ENCODE assay signal across 8 cellular contexts in the genomic region with DNA sequence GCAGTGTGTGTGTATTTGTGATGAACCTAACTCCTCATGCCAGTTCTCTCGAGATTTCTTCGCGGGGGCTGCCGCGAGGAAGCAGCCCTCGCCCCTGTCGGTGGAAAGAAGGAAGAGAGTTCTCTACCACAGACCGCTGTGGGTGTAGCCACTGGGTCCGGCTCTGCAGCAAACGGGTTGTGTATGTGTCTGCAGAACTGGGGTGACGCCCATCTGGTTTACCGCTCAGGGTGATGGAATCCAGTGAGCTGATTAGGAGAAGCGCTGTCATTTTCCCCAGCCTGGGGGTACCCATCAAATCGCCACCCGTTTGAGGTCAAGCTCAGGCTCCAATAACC. TPM values are rescaled to one million over a fixed set of nuclear protein-coding genes. Genes with fewer than 3 reads are reported as not detected.
DNase-seq lines count a peak whose midpoint lies in the region; ATAC-seq and TF ChIP-seq lines count a peak whose summit lies in the region.

No MANE protein-coding gene starts in this region.

- H3K4me3 ChIP-seq in endodermal cell (ENCODE audit: low read length): peak overlapping the region; percentile 65
- H3K4me3 ChIP-seq in psoas muscle: peak overlapping the region; percentile 53

- H3K36me3 ChIP-seq in endodermal cell (ENCODE audit: control insufficient read depth, insufficient read depth, low read length) (no peaks in the 10 kb centered on the region), psoas muscle (ENCODE audit: insufficient read depth in 1 of 2, low read depth in 1 of 2) (peaks cover 0 to 17% of the 10 kb centered on the region in 2 donors)

- peak overlapping the region; percentile 88 for H3K27ac ChIP-seq in endodermal cell (ENCODE audit: low read depth, low read length)
- peak overlapping the region; percentile 69 for H3K27ac ChIP-seq in psoas muscle

- WGBS in endodermal cell (ENCODE audit: insufficient coverage in 1 of 2, insufficient read length in 1 of 2), 2 experiments: 69 to 81% methylated on average over 8 to 15 of the region's 15 CpGs
- 63 to 65% (median 64%) methylated on average over 15 of the region's 15 CpGs for WGBS in psoas muscle, 3 donors

- H3K9me3 ChIP-seq in endodermal cell (ENCODE audit: control insufficient read depth, low read length): no peaks in the 10 kb centered on the region
- no peaks in the 10 kb centered on the region for H3K9me3 ChIP-seq in psoas muscle

- peaks cover 2% of the 10 kb centered on the region for H3K4me1 Mint-ChIP-seq in endodermal cell

- TF ChIP-seq CTCF in endodermal cell (conservative IDR thresholded peaks at IDR 0.05): peak; percentile 19
- TF ChIP-seq CTCF in psoas muscle (IDR thresholded peaks at IDR 0.05): no peak

- H3K36me3 Mint-ChIP-seq in endodermal cell (ENCODE audit: low read depth): no peaks in the 10 kb centered on the region

- DNase-seq in DMS 273 (lab: John Stamatoyannopoulos, UW; ENCODE audit: unreplicated experiment) (peak; percentile 60), DMS 273 treated with DMSO at 0.1 percent for 48 hours (lab: John Stamatoyannopoulos, UW) (no peak), endodermal cell (no peak), psoas muscle (peak; percentile 43 to 67), inferior parietal cortex (ENCODE audit: extremely low spot score) (no peak), DMS114 treated with DMSO at 0.1 percent for 48 hours (lab: John Stamatoyannopoulos, UW; ENCODE audit: unreplicated experiment) (no peak), AG08395 (ENCODE audit: low spot score) (no peak)
- peak; percentile 40 for DNase-seq in activated CD4-positive, alpha-beta T cell treated with anti-CD3 and anti-CD28 coated beads for 1 hour

- H3K4me1 ChIP-seq in endodermal cell (ENCODE audit: control insufficient read depth, insufficient read depth, low read length) (no peaks in the 10 kb centered on the region), psoas muscle (peaks cover 62% of the 10 kb centered on the region)

- no peak for ATAC-seq in psoas muscle

- intact Hi-C loops in psoas muscle (cut with DNase I): loop anchor here in 1 of 2 donors (2.0 kb wide), 1 partner anchor 34 kb away; no protein-coding TSS in a partner anchor

- peaks cover 1% of the 10 kb centered on the region for H3K9me3 Mint-ChIP-seq in endodermal cell

- no peak overlapping the region for H3K9ac ChIP-seq in endodermal cell (ENCODE audit: extremely low read depth, low read length, poor library complexity, severe bottlenecking)

- H3K27me3 ChIP-seq in endodermal cell (ENCODE audit: control insufficient read depth, insufficient read depth, low read length, poor library complexity, severe bottlenecking) (peaks cover 70% of the 10 kb centered on the region), psoas muscle (ENCODE audit: insufficient read depth in 3 of 3, low read length in 2 of 3) (no peaks in the 10 kb centered on the region)

- no peak overlapping the region for H3K27ac Mint-ChIP-seq in endodermal cell

- peak overlapping the region; percentile 52 for H3K4me3 Mint-ChIP-seq in endodermal cell

- H3K27me3 Mint-ChIP-seq in endodermal cell (ENCODE audit: insufficient read depth): peaks cover 96% of the 10 kb centered on the region

RNA-seq across cellular contexts. Expression of gene CORO6, which starts 7.7 kb away (rescaled TPM):
- under 1 TPM; 0.86 to 1.00 TPM for total RNA-seq in endodermal cell
- polyA plus RNA-seq in endodermal cell (2013, experiment 1 of 2): 6.2 TPM
- polyA plus RNA-seq in endodermal cell (2013, experiment 2 of 2): 5.3 TPM
- 100 to 1,000 TPM; 478 to 710 (median 557) TPM for total RNA-seq in psoas muscle
- 100 to 1,000 TPM; 182 to 495 (median 236) TPM for polyA plus RNA-seq in psoas muscle

RNA-seq across cellular contexts. Expression of gene ANKRD13B, which starts 22.1 kb away (rescaled TPM):
- total RNA-seq in endodermal cell (1 to 10 TPM; 2.2 to 2.6 TPM), psoas muscle (10 to 100 TPM in 1 of 4 donors, 1 to 10 TPM in 3; 6.4 to 14.8 (median 6.8) TPM)
- 36.5 TPM for polyA plus RNA-seq in endodermal cell (2013, experiment 1 of 2)
- 28.4 TPM for polyA plus RNA-seq in endodermal cell (2013, experiment 2 of 2)
- polyA plus RNA-seq in psoas muscle: 10 to 100 TPM in 1 of 3 donors, 1 to 10 TPM in 2; 5.4 to 10.7 (median 9.7) TPM

RNA-seq across cellular contexts. Expression of gene GIT1, which starts 25.6 kb away (rescaled TPM):
- total RNA-seq in endodermal cell: 10 to 100 TPM; 45.0 to 61.8 TPM
- 47.1 TPM for polyA plus RNA-seq in endodermal cell (2013, experiment 1 of 2)
- polyA plus RNA-seq in endodermal cell (2013, experiment 2 of 2): 48.9 TPM
- total RNA-seq in psoas muscle: 10 to 100 TPM; 26.4 to 39.4 (median 31.5) TPM
- 10 to 100 TPM; 24.3 to 46.0 (median 35.2) TPM for polyA plus RNA-seq in psoas muscle

RNA-seq across cellular contexts. Expression of gene TP53I13, which starts 46.5 kb away (rescaled TPM):
- total RNA-seq in endodermal cell (10 to 100 TPM; 21.7 to 31.0 TPM), psoas muscle (10 to 100 TPM; 13.3 to 20.9 (median 17.7) TPM)
- 34.6 TPM for polyA plus RNA-seq in endodermal cell (2013, experiment 1 of 2)
- polyA plus RNA-seq in endodermal cell (2013, experiment 2 of 2): 33.7 TPM
- polyA plus RNA-seq in psoas muscle: 10 to 100 TPM; 30.6 to 46.1 (median 42.6) TPM

RNA-seq across cellular contexts. Expression of gene ABHD15, which starts 48.2 kb away (rescaled TPM):
- total RNA-seq in endodermal cell (1 to 10 TPM; 1.4 to 2.1 TPM), psoas muscle (1 to 10 TPM; 2.3 to 2.8 (median 2.5) TPM)
- 1.9 TPM for polyA plus RNA-seq in endodermal cell (2013, experiment 1 of 2)
- polyA plus RNA-seq in endodermal cell (2013, experiment 2 of 2): 1.4 TPM
- 1 to 10 TPM; 1.6 to 7.9 (median 3.1) TPM for polyA plus RNA-seq in psoas muscle

Comparison
In these comparisons a context has a peak if more than half of its experiments do, and no peak if none do; other contexts are left out.
1. DNase-seq: peak in DMS 273 (single experiment), activated CD4-positive, alpha-beta T cell treated with anti-CD3 and anti-CD28 coated beads for 1 hour (single experiment) and psoas muscle (2 of 2); none in DMS 273 treated with DMSO at 0.1 percent for 48 hours (single experiment), endodermal cell (single experiment), inferior parietal cortex (single experiment), DMS114 treated with DMSO at 0.1 percent for 48 hours (single experiment) and AG08395 (single experiment).
2. RNA of gene CORO6, which starts 7.7 kb away (total RNA-seq): 478 to 710 TPM in psoas muscle; 0.86 to 1.00 TPM in endodermal cell; every median in the first group is over 100 times any median in the second.